1 cellular context compared by ENCODE assay signal in genomic region chr13:40595693-40596092, GRCh38.
TF ChIP-seq lines count a peak whose summit lies in the region.

No MANE protein-coding gene starts in this region.

TF ChIP-seq in WTC11, 78 proteins besides CTCF, POLR2A, EP300 and RAD21 (continued from another document):
- TF ChIP-seq ZNF281 (CRISPR knock-in tag; IDR thresholded peaks at IDR 0.05) (no peak), TEAD4 (CRISPR knock-in tag; IDR thresholded peaks at IDR 0.05) (no peak), ELF4 (CRISPR knock-in tag; IDR thresholded peaks at IDR 0.05; ENCODE audit: low read depth) (no peak), ATF3 (CRISPR knock-in tag; conservative IDR thresholded peaks at IDR 0.05) (no peak), SP1 (CRISPR knock-in tag; conservative IDR thresholded peaks at IDR 0.05) (no peak), PRDM15 (CRISPR knock-in tag; IDR thresholded peaks at IDR 0.05) (no peak)
TF ChIP-seq in WTC11: peak in this region for 0.
